ENCODE assay signal across 19 cellular contexts in genomic region chr9:99881769-99882168, GRCh38.
"Had no signal": no experiment of that assay in that cellular context is flagged by ENCODE, and none has a peak within 500 bp of the region (broad histone marks: within the 10 kb centered on the region; RNA-seq: fewer than 3 reads in every experiment).

No MANE protein-coding gene starts in this region.

- H3K9me3 Mint-ChIP-seq: activated naive CD4-positive, alpha-beta T cell treated with anti-CD3 and anti-CD28 coated beads, Interleukin-2, amount 50 U/mL, for 24 hours had no signal

- H3K36me3 Mint-ChIP-seq: WTC11 had no signal

- H3K4me1 Mint-ChIP-seq: activated naive CD4-positive, alpha-beta T cell treated with anti-CD3 and anti-CD28 coated beads, Interleukin-2, amount 50 U/mL, for 24 hours; WTC11 had no signal

- H3K27me3 Mint-ChIP-seq: activated naive CD4-positive, alpha-beta T cell treated with anti-CD3 and anti-CD28 coated beads, Interleukin-2, amount 50 U/mL, for 24 hours had no signal

- DNase-seq: activated CD4-positive, CD25-positive, alpha-beta regulatory T cell treated with anti-CD3 and anti-CD28 coated beads, Interleukin-2, amount 50 U/mL, for 72 hours; activated CD8-positive, alpha-beta T cell treated with anti-CD3 and anti-CD28 coated beads, Interleukin-2, amount 10 ng/mL, durations not matched to agents 7 days and 5 days; brain microvascular endothelial cell; IMR-90; Kasumi-1; KBM-7; NCI-H1105 treated with DMSO at 0.1 percent for 48 hours; NCI-H1436 treated with DMSO at 0.1 percent for 48 hours; NCI-H187; NCI-H2081; NCI-H446; NCI-H524; Peyer's patch; Right ventricle myocardium superior; SJCRH30; SW 1271 had no signal

- H3K27ac Mint-ChIP-seq: activated CD8-positive, alpha-beta T cell treated with anti-CD3 and anti-CD28 coated beads, Interleukin-2, amount 10 ng/mL, durations not matched to agents 7 days and 5 days; activated naive CD4-positive, alpha-beta T cell treated with anti-CD3 and anti-CD28 coated beads, Interleukin-2, amount 50 U/mL, for 24 hours; WTC11 had no signal

- H3K4me3 Mint-ChIP-seq: activated CD8-positive, alpha-beta T cell treated with anti-CD3 and anti-CD28 coated beads, Interleukin-2, amount 10 ng/mL, durations not matched to agents 7 days and 5 days; activated naive CD4-positive, alpha-beta T cell treated with anti-CD3 and anti-CD28 coated beads, Interleukin-2, amount 50 U/mL, for 24 hours; WTC11 had no signal

- ATAC-seq: activated CD8-positive, alpha-beta T cell treated with anti-CD3 and anti-CD28 coated beads, Interleukin-2, amount 10 ng/mL, durations not matched to agents 7 days and 5 days; SK-N-SH treated with all-trans-retinoic acid at 6 μM for 48 hours; WTC11 had no signal
